In the genomic region with DNA sequence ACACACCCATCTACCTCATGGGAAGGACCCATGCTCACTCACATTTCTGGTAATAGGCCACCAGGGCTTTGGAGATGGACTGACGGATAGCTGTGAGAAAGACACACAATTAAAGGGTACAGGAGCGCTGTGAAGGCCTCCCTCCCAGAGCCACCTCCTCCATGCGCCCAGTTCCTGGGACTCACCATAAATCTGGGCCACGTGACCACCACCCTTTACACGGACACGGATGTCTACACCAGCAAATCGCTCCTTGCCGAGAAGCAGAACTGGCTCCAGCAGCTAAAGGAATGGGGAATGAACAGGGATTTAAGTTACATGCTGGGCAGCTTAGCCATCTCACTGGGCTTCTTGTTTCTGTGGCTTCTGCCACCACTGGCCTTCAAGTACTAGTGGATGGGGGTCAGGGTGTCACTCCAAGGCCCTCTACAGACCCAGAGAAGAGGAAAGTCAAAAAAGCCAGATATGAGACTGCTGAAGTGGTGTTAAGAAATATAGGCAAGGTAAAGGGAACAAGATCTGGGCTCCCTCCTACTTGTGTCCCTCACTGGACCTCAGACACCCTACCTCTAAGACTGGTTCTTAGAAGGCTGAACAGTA, we compare ENCODE assay signal across 10 cellular contexts. TPM values are rescaled to one million over a fixed set of nuclear protein-coding genes. Genes with fewer than 3 reads are reported as not detected.
DNase-seq lines count a peak whose midpoint lies in the region; ATAC-seq and TF ChIP-seq lines count a peak whose summit lies in the region.
"Had no signal": no experiment of that assay in that cellular context is flagged by ENCODE, and none has a peak within 500 bp of the region (broad histone marks: within the 10 kb centered on the region; RNA-seq: fewer than 3 reads in every experiment).

No MANE protein-coding gene starts in this region.

- H2AFZ ChIP-seq in SU-DHL-6 (ENCODE audit: low read depth, low read length, severe bottlenecking) = no peak overlapping the region

- intact Hi-C loops in activated CD4-positive, alpha-beta T cell treated with anti-CD3 and anti-CD28 coated beads, Interleukin-2, amount 10 ng/mL, durations not matched to agents 24 days and 14 days (cut with micrococcal nuclease) = no loop called here
- intact Hi-C loops in esophagus squamous epithelium (cut with DNase I) = loop anchor here (10.0 kb wide), 1 partner anchor 101 kb away; the partner anchor contains the start of gene EID2B
- intact Hi-C loops in dorsolateral prefrontal cortex (cut with DNase I) = loop anchor here in 1 of 2 donors (2.0 kb wide), 1 partner anchor 21 kb away; the partner anchor contains the start of gene PLEKHG2

- H3K4me3 Mint-ChIP-seq in activated CD4-positive, alpha-beta T cell treated with anti-CD3 and anti-CD28 coated beads, Interleukin-2, amount 10 ng/mL, durations not matched to agents 24 days and 14 days = peak overlapping the region; percentile 91
- H3K4me3 Mint-ChIP-seq in stimulated activated naive CD8-positive, alpha-beta T cell treated with anti-CD3 and anti-CD28 coated beads, Interleukin-15, amount 100 ng/mL, for 72 hours = peak overlapping the region; percentile 39 to 98

- H3F3A ChIP-seq in SU-DHL-6 (ENCODE audit: insufficient read depth) = peaks cover 46% of the 10 kb centered on the region

- ATAC-seq in stimulated activated naive CD8-positive, alpha-beta T cell treated with anti-CD3 and anti-CD28 coated beads, Interleukin-15, amount 100 ng/mL, for 72 hours = no peak
- no peak for ATAC-seq in GM18907 (IDR thresholded peaks at IDR 0.05; ENCODE audit: unreplicated experiment)

- no peaks in the 10 kb centered on the region for H3K9me3 Mint-ChIP-seq in activated CD4-positive, alpha-beta T cell treated with anti-CD3 and anti-CD28 coated beads, Interleukin-2, amount 10 ng/mL, durations not matched to agents 24 days and 14 days
- no peaks in the 10 kb centered on the region for H3K9me3 Mint-ChIP-seq in stimulated activated naive CD8-positive, alpha-beta T cell treated with anti-CD3 and anti-CD28 coated beads, Interleukin-15, amount 100 ng/mL, for 72 hours

- TF ChIP-seq CTCF in SU-DHL-6 (IDR thresholded peaks at IDR 0.05; ENCODE audit: insufficient read depth, low read length, poor library complexity, severe bottlenecking) (no peak), esophagus squamous epithelium (IDR thresholded peaks at IDR 0.05) (no peak), dorsolateral prefrontal cortex (IDR thresholded peaks at IDR 0.05 in 54 of 56, conservative IDR thresholded peaks at IDR 0.05 in 2 of 56; ENCODE audit: low read depth in 1 of 56, partially characterized antibody in 56 of 56) (no peak)

- H4K20me1 ChIP-seq in SU-DHL-6 (ENCODE audit: low read depth, low read length) = peaks cover 16% of the 10 kb centered on the region

- H3K79me2 ChIP-seq in SU-DHL-6 (ENCODE audit: insufficient read depth, low read length) = peaks cover 26% of the 10 kb centered on the region

- 88 to 89% methylated on average over 5 of the region's 8 CpGs for WGBS in esophagus squamous epithelium, 2 donors

- H3K27me3 Mint-ChIP-seq in activated CD4-positive, alpha-beta T cell treated with anti-CD3 and anti-CD28 coated beads, Interleukin-2, amount 10 ng/mL, durations not matched to agents 24 days and 14 days = no peaks in the 10 kb centered on the region
- no peaks in the 10 kb centered on the region for H3K27me3 Mint-ChIP-seq in stimulated activated naive CD8-positive, alpha-beta T cell treated with anti-CD3 and anti-CD28 coated beads, Interleukin-15, amount 100 ng/mL, for 72 hours

- H3K9me3 ChIP-seq in SU-DHL-6 (ENCODE audit: insufficient read depth, low read length) = no peaks in the 10 kb centered on the region
- no peaks in the 10 kb centered on the region for H3K9me3 ChIP-seq in esophagus squamous epithelium
- H3K9me3 ChIP-seq: Peyer's patch had no signal

- 0 out of 2 replicates have a peak overlapping the region, but pooled peaks have one; percentile 98 for H3K9ac ChIP-seq in SU-DHL-6 (ENCODE audit: low read length)

- peak overlapping the region; percentile 85 for H3K4me2 ChIP-seq in SU-DHL-6 (ENCODE audit: low read depth, low read length, poor library complexity, severe bottlenecking)

- peaks cover 46% of the 10 kb centered on the region for H3K36me3 Mint-ChIP-seq in activated CD4-positive, alpha-beta T cell treated with anti-CD3 and anti-CD28 coated beads, Interleukin-2, amount 10 ng/mL, durations not matched to agents 24 days and 14 days (ENCODE audit: low read depth)

- peaks cover 25% of the 10 kb centered on the region for H3K36me3 ChIP-seq in SU-DHL-6 (ENCODE audit: low read length)
- H3K36me3 ChIP-seq in esophagus squamous epithelium = peaks cover 21 to 35% (median 24%) of the 10 kb centered on the region in 3 donors

- H3K4me1 Mint-ChIP-seq in activated CD4-positive, alpha-beta T cell treated with anti-CD3 and anti-CD28 coated beads, Interleukin-2, amount 10 ng/mL, durations not matched to agents 24 days and 14 days = peaks cover 44% of the 10 kb centered on the region
- H3K4me1 Mint-ChIP-seq in stimulated activated naive CD8-positive, alpha-beta T cell treated with anti-CD3 and anti-CD28 coated beads, Interleukin-15, amount 100 ng/mL, for 72 hours = peaks cover 66% of the 10 kb centered on the region

- peaks cover 25 to 73% (median 49%) of the 10 kb centered on the region in 3 donors for H3K4me1 ChIP-seq in esophagus squamous epithelium

- no peak for TF ChIP-seq POLR2A in esophagus squamous epithelium (IDR thresholded peaks at IDR 0.05)

- no peaks in the 10 kb centered on the region for H3K27me3 ChIP-seq in SU-DHL-6 (ENCODE audit: low read length)
- no peaks in the 10 kb centered on the region for H3K27me3 ChIP-seq in esophagus squamous epithelium
- H3K27me3 ChIP-seq in dorsolateral prefrontal cortex = no peaks in the 10 kb centered on the region
- H3K27me3 ChIP-seq: Peyer's patch had no signal

- DNase-seq in activated CD4-positive, alpha-beta T cell treated with anti-CD3 and anti-CD28 coated beads, Interleukin-2, amount 10 ng/mL, durations not matched to agents 24 days and 14 days = no peak
- DNase-seq in activated CD4-positive, alpha-beta T cell treated with anti-CD3 and anti-CD28 coated beads for 48 hours = no peak
- DNase-seq in esophagus squamous epithelium (lab: John Stamatoyannopoulos, UW) (no peak), dorsolateral prefrontal cortex (no peak), NCI-H446 (lab: John Stamatoyannopoulos, UW) (no peak)
- no peak for DNase-seq in stimulated activated naive CD8-positive, alpha-beta T cell treated with anti-CD3 and anti-CD28 coated beads, Interleukin-15, amount 100 ng/mL, for 72 hours
- DNase-seq: stimulated activated CD4-positive, alpha-beta T cell treated with anti-CD3 and anti-CD28 coated beads, Interleukin-4, amount 100 ng/mL, for 4 hours had no signal

- peak overlapping the region; percentile 85 for H3K27ac Mint-ChIP-seq in activated CD4-positive, alpha-beta T cell treated with anti-CD3 and anti-CD28 coated beads, Interleukin-2, amount 10 ng/mL, durations not matched to agents 24 days and 14 days
- H3K27ac Mint-ChIP-seq in stimulated activated naive CD8-positive, alpha-beta T cell treated with anti-CD3 and anti-CD28 coated beads, Interleukin-15, amount 100 ng/mL, for 72 hours = peak overlapping the region; percentile 63 to 86

- H3K9me2 ChIP-seq in SU-DHL-6 (replicated peaks; ENCODE audit: insufficient read depth, low read length) = no peaks in the 10 kb centered on the region

- H3K4me3 ChIP-seq in SU-DHL-6 (ENCODE audit: insufficient read depth, low read length, poor library complexity, severe bottlenecking) (no peak overlapping the region), esophagus squamous epithelium (peak overlapping the region in 2 of 4 donors; percentile 97 to 98), dorsolateral prefrontal cortex (peak overlapping the region in 1 of 59 donors; percentile 100)

- H3K27ac ChIP-seq in SU-DHL-6 (ENCODE audit: low read depth, low read length) (no peak overlapping the region), esophagus squamous epithelium (peak overlapping the region in 3 of 4 donors; percentile 88 to 95 (median 94)), dorsolateral prefrontal cortex (peak overlapping the region in 1 of 59 donors; percentile 15)
- H3K27ac ChIP-seq: Peyer's patch had no signal

RNA-seq across cellular contexts. Expression of gene RPS16, which starts 2.2 kb away (rescaled TPM):
- total RNA-seq in activated CD4-positive, alpha-beta T cell treated with anti-CD3 and anti-CD28 coated beads, Interleukin-2, amount 10 ng/mL, durations not matched to agents 24 days and 14 days = 2,597 and 2,671 TPM in 2 replicates
- total RNA-seq in esophagus squamous epithelium = 1,000 to 10,000 TPM in 3 of 4 donors, 100 to 1,000 TPM in 1; 509 to 2,477 (median 1,257) TPM
- total RNA-seq in dorsolateral prefrontal cortex = 100 to 1,000 TPM; 365 to 780 (median 506) TPM

RNA-seq across cellular contexts. Expression of gene SUPT5H, which starts 11.8 kb away (rescaled TPM):
- total RNA-seq in activated CD4-positive, alpha-beta T cell treated with anti-CD3 and anti-CD28 coated beads, Interleukin-2, amount 10 ng/mL, durations not matched to agents 24 days and 14 days = 186 and 187 TPM in 2 replicates
- total RNA-seq in esophagus squamous epithelium (10 to 100 TPM; 39.5 to 80.3 (median 67.7) TPM), dorsolateral prefrontal cortex (100 to 1,000 TPM; 107 to 178 (median 128) TPM)

RNA-seq across cellular contexts. Expression of gene PLEKHG2, which starts 21.1 kb away (rescaled TPM):
- total RNA-seq in activated CD4-positive, alpha-beta T cell treated with anti-CD3 and anti-CD28 coated beads, Interleukin-2, amount 10 ng/mL, durations not matched to agents 24 days and 14 days = 42.0 and 46.1 TPM in 2 replicates
- total RNA-seq in esophagus squamous epithelium (1 to 10 TPM; 4.8 to 9.3 (median 7.6) TPM), dorsolateral prefrontal cortex (10 to 100 TPM in 50 of 120 experiments, 1 to 10 TPM in 70; 2.1 to 25.5 (median 9.2) TPM)

RNA-seq across cellular contexts. Expression of gene ZFP36, which starts 26.9 kb away (rescaled TPM):
- 35.7 and 39.9 TPM in 2 replicates for total RNA-seq in activated CD4-positive, alpha-beta T cell treated with anti-CD3 and anti-CD28 coated beads, Interleukin-2, amount 10 ng/mL, durations not matched to agents 24 days and 14 days
- 100 to 1,000 TPM in 3 of 4 donors, 10 to 100 TPM in 1; 72.1 to 230 (median 121) TPM for total RNA-seq in esophagus squamous epithelium
- 100 to 1,000 TPM in 17 of 120 experiments, 10 to 100 TPM in 99, 1 to 10 TPM in 4; 7.0 to 246 (median 38.2) TPM for total RNA-seq in dorsolateral prefrontal cortex

RNA-seq across cellular contexts. Expression of gene MED29, which starts 42.4 kb away (rescaled TPM):
- 36.0 and 38.7 TPM in 2 replicates for total RNA-seq in activated CD4-positive, alpha-beta T cell treated with anti-CD3 and anti-CD28 coated beads, Interleukin-2, amount 10 ng/mL, durations not matched to agents 24 days and 14 days
- total RNA-seq in esophagus squamous epithelium (10 to 100 TPM; 11.8 to 20.1 (median 16.5) TPM), dorsolateral prefrontal cortex (10 to 100 TPM; 41.8 to 99.7 (median 69.9) TPM)
